ENCODE assay signal across 10 cellular contexts in genomic region chr11:102920118-102920684, GRCh38. TPM values are rescaled to one million over a fixed set of nuclear protein-coding genes. Genes with fewer than 3 reads are reported as not detected.
DNase-seq lines count a peak whose midpoint lies in the region; ATAC-seq and TF ChIP-seq lines count a peak whose summit lies in the region.
"Had no signal": no experiment of that assay in that cellular context is flagged by ENCODE, and none has a peak within 500 bp of the region (broad histone marks: within the 10 kb centered on the region; RNA-seq: fewer than 3 reads in every experiment).

No MANE protein-coding gene starts in this region.

- no peak overlapping the region for H3K4me3 Mint-ChIP-seq in activated T-helper 17 cell treated with anti-CD3 and anti-CD28 coated beads, Interleukin-2, amount 50 U/mL, for 72 hours
- no peak overlapping the region for H3K4me3 Mint-ChIP-seq in endothelial cell (ENCODE audit: unreplicated experiment)

- peaks cover 17% of the 10 kb centered on the region for H3K27me3 Mint-ChIP-seq in activated T-helper 17 cell treated with anti-CD3 and anti-CD28 coated beads, Interleukin-2, amount 50 U/mL, for 72 hours
- H3K27me3 Mint-ChIP-seq in endothelial cell (ENCODE audit: unreplicated experiment), result peaks cover 1% of the 10 kb centered on the region

- no peaks in the 10 kb centered on the region for H3K4me1 Mint-ChIP-seq in activated T-helper 17 cell treated with anti-CD3 and anti-CD28 coated beads, Interleukin-2, amount 50 U/mL, for 72 hours
- peaks cover 8% of the 10 kb centered on the region for H3K4me1 Mint-ChIP-seq in endothelial cell (ENCODE audit: unreplicated experiment)

- TF ChIP-seq CTCF in endothelial cell (IDR thresholded peaks at IDR 0.05; ENCODE audit: unreplicated experiment), result no peak

- peak; percentile 87 for ATAC-seq in GM18499 (IDR thresholded peaks at IDR 0.05; ENCODE audit: insufficient read depth, unreplicated experiment)
- ATAC-seq in GM21367 (IDR thresholded peaks at IDR 0.05; ENCODE audit: unreplicated experiment), result peak; percentile 86
- ATAC-seq in HG03139 (IDR thresholded peaks at IDR 0.05; ENCODE audit: unreplicated experiment), result peak; percentile 91
- ATAC-seq in activated T-helper 17 cell treated with anti-CD3 and anti-CD28 coated beads, Interleukin-2, amount 50 U/mL, for 72 hours (replicated peaks), result peak; percentile 21
- ATAC-seq: left colon had no signal

- no peak overlapping the region for H3K27ac Mint-ChIP-seq in activated T-helper 17 cell treated with anti-CD3 and anti-CD28 coated beads, Interleukin-2, amount 50 U/mL, for 72 hours
- H3K27ac Mint-ChIP-seq in endothelial cell (ENCODE audit: unreplicated experiment), result no peak overlapping the region

- no peaks in the 10 kb centered on the region for H3K36me3 Mint-ChIP-seq in activated T-helper 17 cell treated with anti-CD3 and anti-CD28 coated beads, Interleukin-2, amount 50 U/mL, for 72 hours (ENCODE audit: low read depth)
- H3K36me3 Mint-ChIP-seq in endothelial cell (ENCODE audit: low read depth, unreplicated experiment), result no peaks in the 10 kb centered on the region

- H3K9me3 Mint-ChIP-seq in activated T-helper 17 cell treated with anti-CD3 and anti-CD28 coated beads, Interleukin-2, amount 50 U/mL, for 72 hours, result no peaks in the 10 kb centered on the region
- H3K9me3 Mint-ChIP-seq in endothelial cell (ENCODE audit: unreplicated experiment), result no peaks in the 10 kb centered on the region

- no peak for DNase-seq in COLO829 (ENCODE audit: low spot score)
- DNase-seq in activated CD4-positive, alpha-beta T cell treated with anti-CD3 and anti-CD28 coated beads, Interleukin-2, amount 50 U/mL, for 48 hours, result no peak
- no peak for DNase-seq in endothelial cell (ENCODE audit: low spot score)
- DNase-seq in activated T-cell treated with anti-CD3 and anti-CD28 coated beads for 4 hours, result no peak
- DNase-seq: left colon had no signal

RNA-seq across cellular contexts. Expression of gene MMP13, which starts 35.3 kb away (rescaled TPM):
- not detected for total RNA-seq in activated T-helper 17 cell treated with anti-CD3 and anti-CD28 coated beads, Interleukin-2, amount 50 U/mL, for 72 hours
- not detected for total RNA-seq in endothelial cell (ENCODE audit: unreplicated experiment)
- total RNA-seq: left colon had no signal

RNA-seq across cellular contexts. Expression of gene MMP12, which starts 45.4 kb away (rescaled TPM):
- total RNA-seq in activated T-helper 17 cell treated with anti-CD3 and anti-CD28 coated beads, Interleukin-2, amount 50 U/mL, for 72 hours, result under 1 TPM in 1 of 2 donors, not detected in 1; 0.22 TPM
- not detected for total RNA-seq in endothelial cell (ENCODE audit: unreplicated experiment)
- total RNA-seq: HT1080 had no signal

Comparison
In these comparisons a context has a peak if more than half of its experiments do, and no peak if none do; other contexts are left out.
1. ATAC-seq: peak in every context shown above with its lines; median percentile 91 in HG03139; 87 in GM18499; 86 in GM21367; 21 in activated T-helper 17 cell treated with anti-CD3 and anti-CD28 coated beads, Interleukin-2, amount 50 U/mL, for 72 hours.